In the genomic region with DNA sequence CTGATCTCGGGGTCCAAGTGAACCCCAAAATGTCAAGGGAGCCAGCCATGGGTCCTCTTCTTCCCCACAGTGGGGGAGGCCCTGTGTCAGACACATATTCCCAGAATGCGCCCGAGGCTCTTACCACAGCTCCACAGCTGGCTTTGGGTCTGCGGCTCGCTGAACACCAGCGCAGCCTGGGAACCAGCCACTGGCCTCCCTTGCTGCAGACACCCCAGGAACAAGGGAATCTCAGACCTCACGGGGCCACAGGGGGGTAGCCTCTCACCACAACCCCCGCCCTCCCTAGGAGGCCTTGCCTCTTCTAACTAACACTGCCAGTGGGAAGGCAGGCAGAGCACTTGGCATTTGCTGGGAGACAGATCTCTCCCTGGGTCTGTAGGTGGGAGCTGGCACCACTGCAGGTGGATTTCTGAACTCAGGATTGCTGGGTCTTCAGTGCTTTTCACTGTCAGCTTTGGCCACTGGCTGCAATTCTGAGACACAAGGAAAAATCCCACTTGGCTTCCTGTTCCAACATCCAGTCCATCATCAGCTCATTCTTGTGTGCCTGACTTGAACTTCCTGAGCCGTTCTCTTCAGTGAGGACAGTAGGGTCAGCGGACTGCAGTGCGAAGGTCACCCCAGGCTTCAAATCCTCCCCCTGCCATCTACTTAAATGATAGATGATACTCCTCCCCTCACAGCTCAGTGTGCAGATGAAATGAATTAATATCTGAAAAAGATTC, we compare ENCODE assay signal across 14 cellular contexts.
"Had no signal": no experiment of that assay in that cellular context is flagged by ENCODE, and none has a peak within 500 bp of the region (broad histone marks: within the 10 kb centered on the region; RNA-seq: fewer than 3 reads in every experiment).

No MANE protein-coding gene starts in this region.

- H3K27me3 ChIP-seq: gastroesophageal sphincter, testis, uterus had no signal

- H3K36me3 ChIP-seq: gastroesophageal sphincter, uterus had no signal

- H3K4me3 ChIP-seq: gastroesophageal sphincter, testis, uterus had no signal

- ATAC-seq: activated T-cell treated with anti-CD3 and anti-CD28 coated beads, Interleukin-2, amount 50 U/mL, for 4 hours; gastroesophageal sphincter; naive thymus-derived CD8-positive, alpha-beta T cell; stimulated activated naive CD8-positive, alpha-beta T cell treated with anti-CD3 and anti-CD28 coated beads, Interleukin-15, Interleukin-2, amounts not matched to agents 100 U/mL and 50 U/mL, for 24 hours; T-helper 17 cell had no signal

- H3K27ac ChIP-seq: gastroesophageal sphincter, testis, uterus had no signal

- H3K4me1 ChIP-seq: gastroesophageal sphincter, testis, uterus had no signal

- H3K9me3 ChIP-seq: gastroesophageal sphincter, testis, uterus had no signal

- DNase-seq: activated B cell treated with CpG ODN at 0.5 μM for 24 hours; activated gamma-delta T cell; activated naive CD8-positive, alpha-beta T cell treated with anti-CD3 and anti-CD28 coated beads, Interleukin-2, amount 10 ng/mL, durations not matched to agents 7 days and 5 days; activated T-cell treated with anti-CD3 and anti-CD28 coated beads, Interleukin-2, amount 50 U/mL, for 4 hours; aorta; effector CD8-positive, alpha-beta T cell; kidney; naive thymus-derived CD8-positive, alpha-beta T cell; stimulated activated CD4-positive, alpha-beta T cell treated with anti-CD3 and anti-CD28 coated beads, Interleukin-2, amount 100 ng/mL, for 48 hours; stimulated activated naive CD8-positive, alpha-beta T cell treated with anti-CD3 and anti-CD28 coated beads, Interleukin-15, Interleukin-2, amounts not matched to agents 100 U/mL and 50 U/mL, for 24 hours; T-helper 17 cell; testis; uterus had no signal
